ENCODE assay signal across 15 cellular contexts in the genomic region with DNA sequence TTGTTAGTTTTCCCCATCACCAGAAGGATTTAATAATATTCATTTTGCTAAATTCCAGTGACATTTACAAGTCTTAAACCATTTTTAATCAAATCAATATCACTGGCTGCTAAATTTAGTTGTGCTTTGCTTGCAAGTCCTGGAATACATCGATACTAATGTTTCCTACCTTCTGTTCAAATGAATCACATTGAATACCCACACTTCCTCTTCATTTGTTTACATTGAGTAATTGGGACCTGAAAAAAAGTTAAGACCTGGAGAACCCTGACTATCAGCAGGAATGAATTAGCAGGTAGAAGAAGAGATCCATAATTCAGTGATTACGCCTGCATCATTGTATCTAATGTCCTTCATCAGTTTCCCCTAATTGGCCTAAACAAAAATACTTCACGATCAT.
DNase-seq lines count a peak whose midpoint lies in the region; TF ChIP-seq lines count a peak whose summit lies in the region.
"Had no signal": no experiment of that assay in that cellular context is flagged by ENCODE, and none has a peak within 500 bp of the region (broad histone marks: within the 10 kb centered on the region; RNA-seq: fewer than 3 reads in every experiment).

No MANE protein-coding gene starts in this region.

- H3K4me3 ChIP-seq in epithelial cell of esophagus (ENCODE audit: low read length) = no peak overlapping the region
- H3K4me3 ChIP-seq: BLaER1, GM23338 had no signal

- peak; percentile 51 for DNase-seq in NCI-H1694 treated with DMSO at 0.1 percent for 48 hours (lab: John Stamatoyannopoulos, UW)
- no peak for DNase-seq in NCI-H1694 (lab: John Stamatoyannopoulos, UW)
- peak; percentile 37 for DNase-seq in NCI-H69 (lab: John Stamatoyannopoulos, UW)
- peak; percentile 54 for DNase-seq in epithelial cell of esophagus (ENCODE audit: low read depth)
- DNase-seq in epidermal melanocyte (ENCODE audit: insufficient read length, low spot score) = no peak
- no peak for DNase-seq in stimulated activated CD4-positive, alpha-beta T cell treated with anti-CD3 and anti-CD28 coated beads, Interleukin-1b, Interleukin-23, amount 100 ng/mL, for 48 hours
- DNase-seq: Caco-2; CD4-positive, CD25-positive, alpha-beta regulatory T cell; CD8-positive, alpha-beta T cell; DMS153; DMS79 treated with DMSO at 0.1 percent for 48 hours; GF-D8; H9 had no signal

- TF ChIP-seq CTCF in epithelial cell of esophagus (IDR thresholded peaks at IDR 0.05; ENCODE audit: insufficient read depth, low read depth, low read length, missing control alignments) = no peak

Comparison
In these comparisons a context has a peak if more than half of its experiments do, and no peak if none do; other contexts are left out.
1. DNase-seq: peak in NCI-H1694 treated with DMSO at 0.1 percent for 48 hours (single experiment), NCI-H69 (single experiment) and epithelial cell of esophagus (single experiment); none in NCI-H1694 (single experiment), epidermal melanocyte (single experiment) and stimulated activated CD4-positive, alpha-beta T cell treated with anti-CD3 and anti-CD28 coated beads, Interleukin-1b, Interleukin-23, amount 100 ng/mL, for 48 hours (single experiment).